ENCODE assay signal across 8 cellular contexts in the genomic region with DNA sequence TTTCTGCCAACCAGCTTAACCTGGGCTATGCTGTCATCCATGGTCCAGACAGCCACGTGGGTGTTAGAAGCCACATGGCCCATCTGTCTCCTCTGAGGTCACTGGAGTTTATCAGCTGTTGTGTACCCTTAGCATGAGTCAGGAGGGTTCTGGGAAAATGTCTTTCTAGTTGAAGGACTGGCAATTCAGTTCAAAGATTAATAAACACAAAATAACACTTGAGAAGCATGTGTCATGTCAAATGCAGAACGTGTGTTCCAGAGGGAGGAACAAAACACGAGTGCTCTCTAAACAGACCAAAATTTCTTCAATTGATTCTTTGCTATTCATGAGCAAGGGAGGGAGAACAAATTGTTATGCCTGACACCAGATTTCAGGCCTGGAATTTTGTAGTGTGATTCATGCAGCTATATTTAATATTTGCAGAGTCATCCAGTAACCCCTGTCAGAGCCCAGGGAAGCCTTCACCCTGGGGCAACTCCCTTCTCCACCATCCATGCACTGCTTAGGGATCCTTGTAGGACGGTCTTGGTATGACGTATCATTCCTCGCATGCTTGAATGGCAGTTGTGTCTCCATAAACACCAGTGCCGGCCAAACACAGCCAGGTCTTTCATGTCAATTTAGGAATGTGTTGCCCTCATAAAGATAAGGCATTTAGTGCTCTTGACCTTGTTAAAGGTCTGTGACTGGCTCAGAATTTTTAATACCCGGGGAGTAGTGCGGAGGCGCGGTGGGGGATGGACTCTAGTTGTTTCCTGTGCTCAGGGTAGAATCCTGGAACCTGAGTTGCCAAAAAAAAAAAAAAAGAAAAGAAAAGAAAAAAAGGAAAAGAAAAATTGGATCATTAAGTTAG. TPM values are rescaled to one million over a fixed set of nuclear protein-coding genes. Genes with fewer than 3 reads are reported as not detected.
DNase-seq lines count a peak whose midpoint lies in the region; ATAC-seq, FAIRE-seq and TF ChIP-seq lines count a peak whose summit lies in the region.

No MANE protein-coding gene starts in this region.

- POLR2A ChIA-PET in endothelial cell of umbilical vein (lab: Charles Lee): no interaction called here

- BruUV-seq in endothelial cell of umbilical vein (replicated peaks; lab: Mats Ljungman, UMichigan): TSS peak; percentile 52

- no peaks in the 10 kb centered on the region for H3K9me3 Mint-ChIP-seq in natural killer cell

- H3K9ac ChIP-seq in endothelial cell of umbilical vein (replicated peaks; ENCODE audit: extremely low read depth, insufficient read depth, low read length): peak overlapping the region; percentile 6

- no peak for FAIRE-seq in endothelial cell of umbilical vein (lab: Jason Lieb, UNC)

- H3K27me3 Mint-ChIP-seq in natural killer cell (ENCODE audit: low read depth in 2 of 2): peaks cover 0 to 3% of the 10 kb centered on the region in 2 donors

- no peaks in the 10 kb centered on the region for H3K9me1 ChIP-seq in endothelial cell of umbilical vein (replicated peaks; ENCODE audit: control insufficient read depth, extremely low read depth, insufficient read depth, low read length)

- H3K4me3 ChIP-seq in MG63 (no peak overlapping the region), endothelial cell of umbilical vein (replicated peaks in 1 of 3; ENCODE audit: insufficient read depth in 1 of 3, low read depth in 1 of 3, low read length in 3 of 3) (no peak overlapping the region)

- peak; percentile 93 for DNase-seq in AG20443 (ENCODE audit: low spot score)
- DNase-seq in MG63: peak; percentile 84
- peak; percentile 76 for DNase-seq in endothelial cell of umbilical vein (ENCODE audit: low read depth, low spot score)
- no peak for DNase-seq in natural killer cell
- no peak for DNase-seq in NCI-H526 treated with DMSO at 0.1 percent for 48 hours (lab: John Stamatoyannopoulos, UW)
- DNase-seq in NCI-H146 (lab: John Stamatoyannopoulos, UW): no peak
- DNase-seq in activated T-cell treated with anti-CD3 and anti-CD28 coated beads, Interleukin-2, amount 50 U/mL, for 48 hours: no peak

- TF ChIP-seq POLR2A in endothelial cell of umbilical vein (IDR thresholded peaks at IDR 0.05; ENCODE audit: low read depth, low read length): no peak

- CTCF ChIA-PET in endothelial cell of umbilical vein (lab: Charles Lee): interaction anchor here (1.0 to 1.5 kb wide), 5 partner anchors 13 to 125 kb away, joined by 3 to 6 read pairs (median 4); a partner anchor contains a TSS

- intact Hi-C loops in endothelial cell of umbilical vein (cut with micrococcal nuclease) (loop anchor here (1.0 kb wide), 1 partner anchor 27 kb away; a partner anchor contains a TSS), natural killer cell (cut with micrococcal nuclease) (no loop called here)

- H3K79me2 ChIP-seq in endothelial cell of umbilical vein (ENCODE audit: control insufficient read depth, insufficient read depth, low read length): no peaks in the 10 kb centered on the region

- H3K4me1 Mint-ChIP-seq in natural killer cell: no peaks in the 10 kb centered on the region

- H3K27me3 ChIP-seq in MG63: no peaks in the 10 kb centered on the region
- no peaks in the 10 kb centered on the region for H3K27me3 ChIP-seq in endothelial cell of umbilical vein (ENCODE audit: control insufficient read depth in 2 of 2, insufficient read depth in 2 of 2, low read length in 2 of 2)

- TF ChIP-seq CTCF in endothelial cell of umbilical vein (IDR thresholded peaks at IDR 0.05; ENCODE audit: extremely low read depth in 1 of 2, insufficient read depth in 1 of 2, low read depth in 1 of 2, low read length in 2 of 2) (no peak), natural killer cell (IDR thresholded peaks at IDR 0.05) (no peak)

- H3K27ac Mint-ChIP-seq in natural killer cell: no peak overlapping the region

- H3K36me3 Mint-ChIP-seq in natural killer cell: no peaks in the 10 kb centered on the region

- H3K27ac ChIP-seq in endothelial cell of umbilical vein (ENCODE audit: insufficient read depth, low read depth, low read length): peak overlapping the region; percentile 88

- H4K20me1 ChIP-seq in endothelial cell of umbilical vein (replicated peaks; ENCODE audit: control insufficient read depth, extremely low read depth, insufficient read depth, low read length): no peaks in the 10 kb centered on the region

- H3K4me3 Mint-ChIP-seq in natural killer cell: no peak overlapping the region

- H3K36me3 ChIP-seq in MG63 (no peaks in the 10 kb centered on the region), endothelial cell of umbilical vein (ENCODE audit: control insufficient read depth in 2 of 2, extremely low read depth in 1 of 2, insufficient read depth in 2 of 2, low read length in 2 of 2) (no peaks in the 10 kb centered on the region)

- H3K9me3 ChIP-seq in MG63: peaks cover 5% of the 10 kb centered on the region; the same call in 1 of the 2 replicates
- no peaks in the 10 kb centered on the region for H3K9me3 ChIP-seq in endothelial cell of umbilical vein (replicated peaks; ENCODE audit: control insufficient read depth, insufficient read depth, low read length)

- dilution Hi-C loops in endothelial cell of umbilical vein (cut with MboI; ENCODE audit: extremely low pct_ligation_motif_present, low sequenced_read_pairs): no loop called here

- peak overlapping the region; percentile 48 for H3K4me2 ChIP-seq in endothelial cell of umbilical vein (ENCODE audit: insufficient read depth, low read length)

- ATAC-seq in natural killer cell (peak in 2 of 3 donors; percentile 40 to 62), GM21447 (IDR thresholded peaks at IDR 0.05; ENCODE audit: unreplicated experiment) (no peak)

- peaks cover 36% of the 10 kb centered on the region for H3K4me1 ChIP-seq in endothelial cell of umbilical vein (ENCODE audit: control insufficient read depth, extremely low read depth, insufficient read depth, low read length)

- H2AFZ ChIP-seq in endothelial cell of umbilical vein (ENCODE audit: low read depth, low read length): peak overlapping the region; percentile 75

TF ChIP-seq in endothelial cell of umbilical vein, 7 proteins besides CTCF, POLR2A, EP300 and RAD21:
- TF ChIP-seq POLR2AphosphoS5 (IDR thresholded peaks at IDR 0.05; ENCODE audit: insufficient read depth, low read depth, low read length) (no peak), EZH2 (IDR thresholded peaks at IDR 0.05; ENCODE audit: borderline replicate concordance, low read depth, low read length, severe bottlenecking) (no peak), JUN (IDR thresholded peaks at IDR 0.05; ENCODE audit: borderline replicate concordance, insufficient read depth, insufficient read length, low read depth) (peak; percentile 48), GATA2 (IDR thresholded peaks at IDR 0.05; ENCODE audit: insufficient read depth, insufficient read length, low read depth, low read length) (peak; percentile 24), FOS (IDR thresholded peaks at IDR 0.05; ENCODE audit: borderline replicate concordance, insufficient read depth, low read length) (peak; percentile 10), MYC (IDR thresholded peaks at IDR 0.05; ENCODE audit: low read depth, low read length) (no peak)
- TF ChIP-seq, protein P1, sequence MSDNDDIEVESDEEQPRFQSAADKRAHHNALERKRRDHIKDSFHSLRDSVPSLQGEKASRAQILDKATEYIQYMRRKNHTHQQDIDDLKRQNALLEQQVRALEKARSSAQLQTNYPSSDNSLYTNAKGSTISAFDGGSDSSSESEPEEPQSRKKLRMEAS (IDR thresholded peaks at IDR 0.05; ENCODE audit: insufficient read depth, insufficient read length): peak; percentile 60

RNA-seq across cellular contexts. Expression of a gene that starts 27.7 kb away (rescaled TPM):
- 18.2 and 28.2 TPM in 2 replicates for total RNA-seq in MG63 (2014; rRNA removed; shearing (Covaris generic); ENCODE audit: low replicate concordance)
- 51.8 TPM in 2 replicates for total RNA-seq in endothelial cell of umbilical vein
- 53.7 and 56.5 TPM in 2 replicates for polyA plus RNA-seq in endothelial cell of umbilical vein
- polyA plus RNA-seq in endothelial cell of umbilical vein (2011; cell fraction: cytosol; rRNA removed): 26.4 and 27.6 TPM in 2 replicates
- 170 and 171 TPM in 2 replicates for polyA plus RNA-seq in endothelial cell of umbilical vein (2011; cell fraction: nucleus; rRNA removed)
- 19.3 and 21.1 TPM in 2 replicates for polyA plus RNA-seq in endothelial cell of umbilical vein (2012)
- 159 and 164 TPM in 2 replicates for polyA minus RNA-seq in endothelial cell of umbilical vein
- polyA minus RNA-seq in endothelial cell of umbilical vein (2011; cell fraction: cytosol; rRNA and poly(A)+ RNA removed): 50.5 TPM
- polyA minus RNA-seq in endothelial cell of umbilical vein (2011; cell fraction: nucleus; rRNA and poly(A)+ RNA removed): 174 and 262 TPM in 2 replicates
- 100 to 1,000 TPM; 149 to 166 (median 153) TPM for total RNA-seq in natural killer cell

Comparison
In these comparisons a context has a peak if more than half of its experiments do, and no peak if none do; other contexts are left out.
1. DNase-seq: peak in AG20443 (single experiment), MG63 (single experiment) and endothelial cell of umbilical vein (single experiment); none in natural killer cell (single experiment), NCI-H526 treated with DMSO at 0.1 percent for 48 hours (single experiment), NCI-H146 (single experiment) and activated T-cell treated with anti-CD3 and anti-CD28 coated beads, Interleukin-2, amount 50 U/mL, for 48 hours (0 of 2).